1 cellular context compared by ENCODE assay signal in the genomic region with DNA sequence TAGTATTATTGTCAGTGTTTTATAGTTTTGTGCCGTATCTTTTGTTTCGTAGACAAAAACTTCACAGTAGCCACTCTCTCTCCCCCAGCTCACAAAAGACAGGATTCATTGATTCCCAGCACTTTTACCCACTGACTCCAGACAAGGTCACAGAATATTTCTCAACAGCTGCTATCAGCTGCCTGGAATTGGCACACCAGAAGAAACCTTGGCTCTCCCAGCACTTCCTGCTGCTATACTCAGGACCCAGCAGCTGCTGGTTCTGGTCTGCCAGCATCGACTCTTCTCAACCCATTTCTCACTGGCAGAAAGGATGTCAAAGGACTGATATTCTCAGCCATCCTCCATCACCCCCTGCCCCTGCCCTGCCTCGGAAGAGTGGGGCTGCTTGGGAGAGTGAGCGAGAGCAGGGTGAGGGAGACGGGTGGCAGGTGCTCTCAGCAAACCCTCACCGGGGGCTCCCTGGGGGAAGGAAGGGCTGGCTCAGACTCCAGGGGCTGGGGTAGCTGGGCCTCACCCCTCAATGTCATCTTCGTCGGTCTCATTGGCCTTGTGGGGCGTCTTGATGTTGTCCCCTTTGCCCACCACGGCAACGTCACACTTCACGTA.
TF ChIP-seq lines count a peak whose summit lies in the region.

No MANE protein-coding gene starts in this region.

TF ChIP-seq in HepG2, 621 proteins besides CTCF, POLR2A, EP300 and RAD21 (continued from another document):
- peak; percentile 78; the same call in 1 of the 2 replicates for TF ChIP-seq PPARG (CRISPR knock-in tag; conservative IDR thresholded peaks at IDR 0.05)
- TF ChIP-seq FOXP1 (IDR thresholded peaks at IDR 0.05) = no peak
- no peak for TF ChIP-seq FOXP1 (CRISPR knock-in tag; IDR thresholded peaks at IDR 0.05)
- TF ChIP-seq, protein P1, sequence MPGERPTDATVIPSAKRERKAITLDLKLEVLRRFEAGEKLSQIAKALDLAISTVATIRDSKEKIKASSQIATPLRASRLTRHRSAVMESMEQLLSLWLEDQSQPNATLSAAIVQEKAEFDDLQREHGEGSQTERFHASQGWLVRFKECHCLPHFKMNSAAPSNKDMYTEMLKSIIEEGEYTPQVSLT (CRISPR knock-in tag; IDR thresholded peaks at IDR 0.05; ENCODE audit: borderline replicate concordance, low read depth) = no peak
- TF ChIP-seq, protein P2, sequence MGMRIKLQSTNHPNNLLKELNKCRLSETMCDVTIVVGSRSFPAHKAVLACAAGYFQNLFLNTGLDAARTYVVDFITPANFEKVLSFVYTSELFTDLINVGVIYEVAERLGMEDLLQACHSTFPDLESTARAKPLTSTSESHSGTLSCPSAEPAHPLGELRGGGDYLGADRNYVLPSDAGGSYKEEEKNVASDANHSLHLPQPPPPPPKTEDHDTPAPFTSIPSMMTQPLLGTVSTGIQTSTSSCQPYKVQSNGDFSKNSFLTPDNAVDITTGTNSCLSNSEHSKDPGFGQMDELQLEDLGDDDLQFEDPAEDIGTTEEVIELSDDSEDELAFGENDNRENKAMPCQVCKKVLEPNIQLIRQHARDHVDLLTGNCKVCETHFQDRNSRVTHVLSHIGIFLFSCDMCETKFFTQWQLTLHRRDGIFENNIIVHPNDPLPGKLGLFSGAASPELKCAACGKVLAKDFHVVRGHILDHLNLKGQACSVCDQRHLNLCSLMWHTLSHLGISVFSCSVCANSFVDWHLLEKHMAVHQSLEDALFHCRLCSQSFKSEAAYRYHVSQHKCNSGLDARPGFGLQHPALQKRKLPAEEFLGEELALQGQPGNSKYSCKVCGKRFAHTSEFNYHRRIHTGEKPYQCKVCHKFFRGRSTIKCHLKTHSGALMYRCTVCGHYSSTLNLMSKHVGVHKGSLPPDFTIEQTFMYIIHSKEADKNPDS (CRISPR knock-in tag; IDR thresholded peaks at IDR 0.05) = no peak
- TF ChIP-seq ZNF780A (CRISPR knock-in tag; IDR thresholded peaks at IDR 0.05) = no peak
- no peak for TF ChIP-seq THYN1 (CRISPR knock-in tag; IDR thresholded peaks at IDR 0.05; ENCODE audit: borderline replicate concordance, low read depth)
- TF ChIP-seq ELF4 (CRISPR knock-in tag; IDR thresholded peaks at IDR 0.05; ENCODE audit: borderline replicate concordance) = no peak
- TF ChIP-seq, protein P3, sequence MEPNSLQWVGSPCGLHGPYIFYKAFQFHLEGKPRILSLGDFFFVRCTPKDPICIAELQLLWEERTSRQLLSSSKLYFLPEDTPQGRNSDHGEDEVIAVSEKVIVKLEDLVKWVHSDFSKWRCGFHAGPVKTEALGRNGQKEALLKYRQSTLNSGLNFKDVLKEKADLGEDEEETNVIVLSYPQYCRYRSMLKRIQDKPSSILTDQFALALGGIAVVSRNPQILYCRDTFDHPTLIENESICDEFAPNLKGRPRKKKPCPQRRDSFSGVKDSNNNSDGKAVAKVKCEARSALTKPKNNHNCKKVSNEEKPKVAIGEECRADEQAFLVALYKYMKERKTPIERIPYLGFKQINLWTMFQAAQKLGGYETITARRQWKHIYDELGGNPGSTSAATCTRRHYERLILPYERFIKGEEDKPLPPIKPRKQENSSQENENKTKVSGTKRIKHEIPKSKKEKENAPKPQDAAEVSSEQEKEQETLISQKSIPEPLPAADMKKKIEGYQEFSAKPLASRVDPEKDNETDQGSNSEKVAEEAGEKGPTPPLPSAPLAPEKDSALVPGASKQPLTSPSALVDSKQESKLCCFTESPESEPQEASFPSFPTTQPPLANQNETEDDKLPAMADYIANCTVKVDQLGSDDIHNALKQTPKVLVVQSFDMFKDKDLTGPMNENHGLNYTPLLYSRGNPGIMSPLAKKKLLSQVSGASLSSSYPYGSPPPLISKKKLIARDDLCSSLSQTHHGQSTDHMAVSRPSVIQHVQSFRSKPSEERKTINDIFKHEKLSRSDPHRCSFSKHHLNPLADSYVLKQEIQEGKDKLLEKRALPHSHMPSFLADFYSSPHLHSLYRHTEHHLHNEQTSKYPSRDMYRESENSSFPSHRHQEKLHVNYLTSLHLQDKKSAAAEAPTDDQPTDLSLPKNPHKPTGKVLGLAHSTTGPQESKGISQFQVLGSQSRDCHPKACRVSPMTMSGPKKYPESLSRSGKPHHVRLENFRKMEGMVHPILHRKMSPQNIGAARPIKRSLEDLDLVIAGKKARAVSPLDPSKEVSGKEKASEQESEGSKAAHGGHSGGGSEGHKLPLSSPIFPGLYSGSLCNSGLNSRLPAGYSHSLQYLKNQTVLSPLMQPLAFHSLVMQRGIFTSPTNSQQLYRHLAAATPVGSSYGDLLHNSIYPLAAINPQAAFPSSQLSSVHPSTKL (CRISPR knock-in tag; IDR thresholded peaks at IDR 0.05) = peak; percentile 40; the same call in 1 of the 2 replicates
- TF ChIP-seq ZNF841 (CRISPR knock-in tag; IDR thresholded peaks at IDR 0.05; ENCODE audit: borderline replicate concordance) = no peak
- 0 out of 2 replicates have a peak, but pooled peaks have one; percentile 30 for TF ChIP-seq GATAD2A (CRISPR knock-in tag; IDR thresholded peaks at IDR 0.05)
- no peak for TF ChIP-seq PAX8 (CRISPR knock-in tag; IDR thresholded peaks at IDR 0.05; ENCODE audit: borderline replicate concordance)
- TF ChIP-seq, protein P4, sequence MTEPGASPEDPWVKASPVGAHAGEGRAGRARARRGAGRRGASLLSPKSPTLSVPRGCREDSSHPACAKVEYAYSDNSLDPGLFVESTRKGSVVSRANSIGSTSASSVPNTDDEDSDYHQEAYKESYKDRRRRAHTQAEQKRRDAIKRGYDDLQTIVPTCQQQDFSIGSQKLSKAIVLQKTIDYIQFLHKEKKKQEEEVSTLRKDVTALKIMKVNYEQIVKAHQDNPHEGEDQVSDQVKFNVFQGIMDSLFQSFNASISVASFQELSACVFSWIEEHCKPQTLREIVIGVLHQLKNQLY (CRISPR knock-in tag; IDR thresholded peaks at IDR 0.05) = no peak
- no peak for TF ChIP-seq ZNF772 (CRISPR knock-in tag; IDR thresholded peaks at IDR 0.05)
- TF ChIP-seq ZNF225 (CRISPR knock-in tag; IDR thresholded peaks at IDR 0.05) = no peak
- no peak for TF ChIP-seq KAT7 (CRISPR knock-in tag; IDR thresholded peaks at IDR 0.05; ENCODE audit: borderline replicate concordance)
- TF ChIP-seq CEBPB (IDR thresholded peaks at IDR 0.05; ENCODE audit: borderline replicate concordance, low read depth, low read length) = peak; percentile 87
- TF ChIP-seq, protein P5, sequence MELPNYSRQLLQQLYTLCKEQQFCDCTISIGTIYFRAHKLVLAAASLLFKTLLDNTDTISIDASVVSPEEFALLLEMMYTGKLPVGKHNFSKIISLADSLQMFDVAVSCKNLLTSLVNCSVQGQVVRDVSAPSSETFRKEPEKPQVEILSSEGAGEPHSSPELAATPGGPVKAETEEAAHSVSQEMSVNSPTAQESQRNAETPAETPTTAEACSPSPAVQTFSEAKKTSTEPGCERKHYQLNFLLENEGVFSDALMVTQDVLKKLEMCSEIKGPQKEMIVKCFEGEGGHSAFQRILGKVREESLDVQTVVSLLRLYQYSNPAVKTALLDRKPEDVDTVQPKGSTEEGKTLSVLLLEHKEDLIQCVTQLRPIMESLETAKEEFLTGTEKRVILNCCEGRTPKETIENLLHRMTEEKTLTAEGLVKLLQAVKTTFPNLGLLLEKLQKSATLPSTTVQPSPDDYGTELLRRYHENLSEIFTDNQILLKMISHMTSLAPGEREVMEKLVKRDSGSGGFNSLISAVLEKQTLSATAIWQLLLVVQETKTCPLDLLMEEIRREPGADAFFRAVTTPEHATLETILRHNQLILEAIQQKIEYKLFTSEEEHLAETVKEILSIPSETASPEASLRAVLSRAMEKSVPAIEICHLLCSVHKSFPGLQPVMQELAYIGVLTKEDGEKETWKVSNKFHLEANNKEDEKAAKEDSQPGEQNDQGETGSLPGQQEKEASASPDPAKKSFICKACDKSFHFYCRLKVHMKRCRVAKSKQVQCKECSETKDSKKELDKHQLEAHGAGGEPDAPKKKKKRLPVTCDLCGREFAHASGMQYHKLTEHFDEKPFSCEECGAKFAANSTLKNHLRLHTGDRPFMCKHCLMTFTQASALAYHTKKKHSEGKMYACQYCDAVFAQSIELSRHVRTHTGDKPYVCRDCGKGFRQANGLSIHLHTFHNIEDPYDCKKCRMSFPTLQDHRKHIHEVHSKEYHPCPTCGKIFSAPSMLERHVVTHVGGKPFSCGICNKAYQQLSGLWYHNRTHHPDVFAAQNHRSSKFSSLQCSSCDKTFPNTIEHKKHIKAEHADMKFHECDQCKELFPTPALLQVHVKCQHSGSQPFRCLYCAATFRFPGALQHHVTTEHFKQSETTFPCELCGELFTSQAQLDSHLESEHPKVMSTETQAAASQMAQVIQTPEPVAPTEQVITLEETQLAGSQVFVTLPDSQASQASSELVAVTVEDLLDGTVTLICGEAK (IDR thresholded peaks at IDR 0.05) = no peak
- TF ChIP-seq, protein P5 (CRISPR knock-in tag; IDR thresholded peaks at IDR 0.05) = no peak
- TF ChIP-seq, protein P6, sequence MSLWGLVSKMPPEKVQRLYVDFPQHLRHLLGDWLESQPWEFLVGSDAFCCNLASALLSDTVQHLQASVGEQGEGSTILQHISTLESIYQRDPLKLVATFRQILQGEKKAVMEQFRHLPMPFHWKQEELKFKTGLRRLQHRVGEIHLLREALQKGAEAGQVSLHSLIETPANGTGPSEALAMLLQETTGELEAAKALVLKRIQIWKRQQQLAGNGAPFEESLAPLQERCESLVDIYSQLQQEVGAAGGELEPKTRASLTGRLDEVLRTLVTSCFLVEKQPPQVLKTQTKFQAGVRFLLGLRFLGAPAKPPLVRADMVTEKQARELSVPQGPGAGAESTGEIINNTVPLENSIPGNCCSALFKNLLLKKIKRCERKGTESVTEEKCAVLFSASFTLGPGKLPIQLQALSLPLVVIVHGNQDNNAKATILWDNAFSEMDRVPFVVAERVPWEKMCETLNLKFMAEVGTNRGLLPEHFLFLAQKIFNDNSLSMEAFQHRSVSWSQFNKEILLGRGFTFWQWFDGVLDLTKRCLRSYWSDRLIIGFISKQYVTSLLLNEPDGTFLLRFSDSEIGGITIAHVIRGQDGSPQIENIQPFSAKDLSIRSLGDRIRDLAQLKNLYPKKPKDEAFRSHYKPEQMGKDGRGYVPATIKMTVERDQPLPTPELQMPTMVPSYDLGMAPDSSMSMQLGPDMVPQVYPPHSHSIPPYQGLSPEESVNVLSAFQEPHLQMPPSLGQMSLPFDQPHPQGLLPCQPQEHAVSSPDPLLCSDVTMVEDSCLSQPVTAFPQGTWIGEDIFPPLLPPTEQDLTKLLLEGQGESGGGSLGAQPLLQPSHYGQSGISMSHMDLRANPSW (CRISPR knock-in tag; IDR thresholded peaks at IDR 0.05; ENCODE audit: borderline replicate concordance) = no peak
- peak; percentile 84; the same call in 1 of the 2 replicates for TF ChIP-seq ZFP1 (CRISPR knock-in tag; IDR thresholded peaks at IDR 0.05)
- TF ChIP-seq NONO (IDR thresholded peaks at IDR 0.05) = no peak
- TF ChIP-seq NONO (CRISPR knock-in tag; conservative IDR thresholded peaks at IDR 0.05) = no peak
- no peak for TF ChIP-seq GPN1 (CRISPR knock-in tag; IDR thresholded peaks at IDR 0.05; ENCODE audit: borderline replicate concordance)
- TF ChIP-seq ZNF33B (CRISPR knock-in tag; IDR thresholded peaks at IDR 0.05) = no peak
- TF ChIP-seq, protein P7, sequence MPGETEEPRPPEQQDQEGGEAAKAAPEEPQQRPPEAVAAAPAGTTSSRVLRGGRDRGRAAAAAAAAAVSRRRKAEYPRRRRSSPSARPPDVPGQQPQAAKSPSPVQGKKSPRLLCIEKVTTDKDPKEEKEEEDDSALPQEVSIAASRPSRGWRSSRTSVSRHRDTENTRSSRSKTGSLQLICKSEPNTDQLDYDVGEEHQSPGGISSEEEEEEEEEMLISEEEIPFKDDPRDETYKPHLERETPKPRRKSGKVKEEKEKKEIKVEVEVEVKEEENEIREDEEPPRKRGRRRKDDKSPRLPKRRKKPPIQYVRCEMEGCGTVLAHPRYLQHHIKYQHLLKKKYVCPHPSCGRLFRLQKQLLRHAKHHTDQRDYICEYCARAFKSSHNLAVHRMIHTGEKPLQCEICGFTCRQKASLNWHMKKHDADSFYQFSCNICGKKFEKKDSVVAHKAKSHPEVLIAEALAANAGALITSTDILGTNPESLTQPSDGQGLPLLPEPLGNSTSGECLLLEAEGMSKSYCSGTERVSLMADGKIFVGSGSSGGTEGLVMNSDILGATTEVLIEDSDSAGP (CRISPR knock-in tag; IDR thresholded peaks at IDR 0.05; ENCODE audit: borderline replicate concordance) = no peak
- TF ChIP-seq ZNF878 (CRISPR knock-in tag; IDR thresholded peaks at IDR 0.05) = no peak
- TF ChIP-seq ZFYVE20 (CRISPR knock-in tag; IDR thresholded peaks at IDR 0.05; ENCODE audit: borderline replicate concordance, low read depth) = no peak
- no peak for TF ChIP-seq FOXM1 (CRISPR knock-in tag; IDR thresholded peaks at IDR 0.05)
- TF ChIP-seq ELF1 (CRISPR knock-in tag; IDR thresholded peaks at IDR 0.05) = 0 out of 2 replicates have a peak, but pooled peaks have one; percentile 36
TF ChIP-seq in HepG2: peak in this region for 17.
